Comparison of ENCODE assay signal across 9 cellular contexts in the genomic region with DNA sequence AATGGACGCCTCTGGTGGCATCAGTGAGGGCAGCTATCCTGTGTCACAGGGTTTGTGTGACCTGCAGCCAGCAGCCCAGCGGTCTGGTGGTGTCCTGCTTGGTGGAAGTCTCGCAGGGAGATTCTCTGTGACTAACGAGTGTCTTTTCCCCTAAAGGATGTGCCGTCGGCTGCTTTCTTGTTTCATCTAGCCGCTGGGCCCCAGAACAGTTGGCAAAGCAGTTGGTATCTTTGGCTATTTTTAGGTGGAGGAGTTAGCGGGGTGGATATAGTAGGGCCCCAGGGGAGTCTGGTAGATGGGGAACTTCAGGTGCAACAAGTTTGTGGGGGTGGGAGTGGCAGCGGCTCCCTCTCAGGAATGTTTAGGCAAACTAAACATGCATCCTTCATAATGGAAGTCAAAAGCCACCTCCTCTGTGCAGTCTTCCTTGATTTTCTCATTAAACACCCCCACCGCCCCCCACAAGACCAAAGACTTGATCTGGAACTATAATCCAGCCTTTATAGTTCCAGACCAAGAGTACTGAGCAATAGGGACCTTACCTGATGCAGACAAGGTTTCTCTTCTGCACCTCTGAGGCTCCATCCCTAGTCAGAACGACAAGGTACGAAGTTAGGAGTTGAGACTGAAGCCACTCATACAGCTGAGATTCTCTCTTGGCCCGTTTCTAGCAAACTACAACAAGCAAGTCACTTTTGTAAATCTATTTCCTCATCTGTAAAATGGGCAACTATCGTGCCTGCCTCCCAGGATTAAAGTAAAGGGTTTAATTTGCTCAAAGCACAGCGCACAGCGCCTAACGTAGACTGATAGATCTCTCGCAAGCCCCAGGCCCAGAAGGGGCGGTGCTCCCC. TPM values are rescaled to one million over a fixed set of nuclear protein-coding genes. Genes with fewer than 3 reads are reported as not detected.
DNase-seq lines count a peak whose midpoint lies in the region; ATAC-seq and TF ChIP-seq lines count a peak whose summit lies in the region.
"Had no signal": no experiment of that assay in that cellular context is flagged by ENCODE, and none has a peak within 500 bp of the region (broad histone marks: within the 10 kb centered on the region; RNA-seq: fewer than 3 reads in every experiment).

No MANE protein-coding gene starts in this region.

- no peaks in the 10 kb centered on the region for H3K27me3 ChIP-seq in lower lobe of right lung (ENCODE audit: low read depth)

- peaks cover 3% of the 10 kb centered on the region for H3K36me3 ChIP-seq in lower lobe of right lung

- no peak for TF ChIP-seq CTCF in lower lobe of right lung (IDR thresholded peaks at IDR 0.05)
- TF ChIP-seq CTCF in type B pancreatic cell (conservative IDR thresholded peaks at IDR 0.05) = no peak

- TF ChIP-seq POLR2A in erythroblast (IDR thresholded peaks at IDR 0.05; ENCODE audit: low read length) = no peak

- H3K4me3 Mint-ChIP-seq in activated naive CD4-positive, alpha-beta T cell treated with anti-CD3 and anti-CD28 coated beads, Interleukin-2, amount 50 U/mL, for 24 hours = peak overlapping the region; percentile 82
- H3K4me3 Mint-ChIP-seq in type B pancreatic cell = peak overlapping the region; percentile 91

- no peaks in the 10 kb centered on the region for H3K27me3 Mint-ChIP-seq in activated naive CD4-positive, alpha-beta T cell treated with anti-CD3 and anti-CD28 coated beads, Interleukin-2, amount 50 U/mL, for 24 hours
- peaks cover 4% of the 10 kb centered on the region for H3K27me3 Mint-ChIP-seq in type B pancreatic cell

- peak overlapping the region; percentile 70 for H3K4me3 ChIP-seq in lower lobe of right lung

- H3K9me3 Mint-ChIP-seq in activated naive CD4-positive, alpha-beta T cell treated with anti-CD3 and anti-CD28 coated beads, Interleukin-2, amount 50 U/mL, for 24 hours = no peaks in the 10 kb centered on the region
- no peaks in the 10 kb centered on the region for H3K9me3 Mint-ChIP-seq in type B pancreatic cell

- intact Hi-C loops in lower lobe of right lung (cut with DNase I) = no loop called here

- H3K4me1 Mint-ChIP-seq in activated naive CD4-positive, alpha-beta T cell treated with anti-CD3 and anti-CD28 coated beads, Interleukin-2, amount 50 U/mL, for 24 hours = peaks cover 21% of the 10 kb centered on the region
- peaks cover 15% of the 10 kb centered on the region for H3K4me1 Mint-ChIP-seq in type B pancreatic cell (ENCODE audit: unreplicated experiment)

- H3K27ac Mint-ChIP-seq in activated naive CD4-positive, alpha-beta T cell treated with anti-CD3 and anti-CD28 coated beads, Interleukin-2, amount 50 U/mL, for 24 hours = peak overlapping the region; percentile 59
- peak overlapping the region; percentile 63 for H3K27ac Mint-ChIP-seq in type B pancreatic cell

- DNase-seq in activated naive CD4-positive, alpha-beta T cell treated with Interleukin-2 at 50 U/mL for 16 hours = no peak
- DNase-seq in lower lobe of right lung = no peak
- no peak for DNase-seq in type B pancreatic cell (ENCODE audit: extremely low spot score, unreplicated experiment)
- DNase-seq in erythroblast (lab: John Stamatoyannopoulos, UW) = no peak
- no peak for DNase-seq in GM19238 (ENCODE audit: insufficient read length, low spot score)

- ATAC-seq in lower lobe of right lung = no peak
- no peak for ATAC-seq in HG03159 (IDR thresholded peaks at IDR 0.05; ENCODE audit: unreplicated experiment)

- H3K9me3 ChIP-seq in lower lobe of right lung = no peaks in the 10 kb centered on the region

- peaks cover 25% of the 10 kb centered on the region for H3K4me1 ChIP-seq in lower lobe of right lung

- peak overlapping the region; percentile 78 for H3K27ac ChIP-seq in angular gyrus (ENCODE audit: low read depth, low read length)
- H3K27ac ChIP-seq in lower lobe of right lung = peak overlapping the region; percentile 44
- H3K27ac ChIP-seq: epithelial cell of prostate had no signal

- H3K36me3 Mint-ChIP-seq in activated naive CD4-positive, alpha-beta T cell treated with anti-CD3 and anti-CD28 coated beads, Interleukin-2, amount 50 U/mL, for 24 hours = no peaks in the 10 kb centered on the region
- H3K36me3 Mint-ChIP-seq in type B pancreatic cell = no peaks in the 10 kb centered on the region

RNA-seq across cellular contexts. Expression of a gene that starts 1.1 kb away (rescaled TPM):
- total RNA-seq in lower lobe of right lung (21.4 TPM), type B pancreatic cell (ENCODE audit: low replicate concordance) (17.9 and 25.0 TPM in 2 replicates)

RNA-seq across cellular contexts. Expression of a gene that starts 14.6 kb away (rescaled TPM):
- total RNA-seq in lower lobe of right lung (32.7 TPM), type B pancreatic cell (ENCODE audit: low replicate concordance) (42.7 and 44.0 TPM in 2 replicates)

RNA-seq across cellular contexts. Expression of a gene that starts 26.9 kb away (rescaled TPM):
- total RNA-seq in lower lobe of right lung (32.7 TPM), type B pancreatic cell (ENCODE audit: low replicate concordance) (53.0 and 69.8 TPM in 2 replicates)

RNA-seq across cellular contexts. Expression of a gene that starts 44.8 kb away (rescaled TPM):
- total RNA-seq in lower lobe of right lung = not detected
- total RNA-seq in type B pancreatic cell (ENCODE audit: low replicate concordance) = 0.14 and 0.77 TPM in 2 replicates

RNA-seq across cellular contexts. Expression of a gene that starts 44.8 kb away (rescaled TPM):
- total RNA-seq in lower lobe of right lung (41.4 TPM), type B pancreatic cell (ENCODE audit: low replicate concordance) (43.1 and 71.8 TPM in 2 replicates)
